Comparison of ENCODE assay signal across 9 cellular contexts in genomic region chr9:134065720-134066419, GRCh38. TPM values are rescaled to one million over a fixed set of nuclear protein-coding genes. Genes with fewer than 3 reads are reported as not detected.
DNase-seq lines count a peak whose midpoint lies in the region; ATAC-seq, FAIRE-seq and TF ChIP-seq lines count a peak whose summit lies in the region.
"Had no signal": no experiment of that assay in that cellular context is flagged by ENCODE, and none has a peak within 500 bp of the region (broad histone marks: within the 10 kb centered on the region; RNA-seq: fewer than 3 reads in every experiment).

No MANE protein-coding gene starts in this region.

- ATAC-seq in HG03066 (IDR thresholded peaks at IDR 0.05; ENCODE audit: low read depth, unreplicated experiment) = peak; percentile 41
- ATAC-seq in T-helper 17 cell = no peak

- H3K4me3 Mint-ChIP-seq in T-helper 17 cell = peak overlapping the region; percentile 90

- DNase-seq in D721Med (ENCODE audit: insufficient read length, low spot score) (peak; percentile 20), T-helper 17 cell (peak in 1 of 3 donors; percentile 8), astrocyte of the spinal cord (ENCODE audit: low read depth, low spot score) (peak; percentile 48), kidney epithelial cell (ENCODE audit: low read depth) (no peak), cerebellum (ENCODE audit: low spot score) (no peak), NCI-H2081 (lab: John Stamatoyannopoulos, UW) (no peak)
- DNase-seq in stimulated activated CD4-positive, alpha-beta T cell treated with anti-CD3 and anti-CD28 coated beads, Interleukin-2, amount 100 ng/mL, for 48 hours = peak; percentile 44 to 59

- H3K36me3 Mint-ChIP-seq in T-helper 17 cell (ENCODE audit: low read depth) = peaks cover 3% of the 10 kb centered on the region

- H3K9me3 ChIP-seq in T-helper 17 cell (ENCODE audit: control insufficient read depth, low read length, poor library complexity, severe bottlenecking) = no peaks in the 10 kb centered on the region

- H3K4me1 Mint-ChIP-seq in T-helper 17 cell = peaks cover 42% of the 10 kb centered on the region

- H3K36me3 ChIP-seq in kidney epithelial cell (ENCODE audit: control insufficient read depth, insufficient read depth, low read length) = peaks cover 1% of the 10 kb centered on the region

- FAIRE-seq in D721Med (lab: Jason Lieb, UNC) = no peak
- FAIRE-seq: TTC549 had no signal

- TF ChIP-seq CTCF in D721Med (IDR thresholded peaks at IDR 0.05; ENCODE audit: insufficient read depth, missing control alignments) = no peak
- no peak for TF ChIP-seq CTCF in astrocyte of the spinal cord (IDR thresholded peaks at IDR 0.05; ENCODE audit: low read depth, low read length)
- TF ChIP-seq CTCF in kidney epithelial cell (IDR thresholded peaks at IDR 0.05; ENCODE audit: insufficient read depth, low read length, poor library complexity, severe bottlenecking) = no peak

- peaks cover 18% of the 10 kb centered on the region for H3K27me3 ChIP-seq in kidney epithelial cell (ENCODE audit: control insufficient read depth, insufficient read depth, low read length)

- in situ Hi-C loops in astrocyte of the spinal cord (cut with HindIII; ENCODE audit: low sequenced_read_pairs) = no loop called here

- peak overlapping the region; percentile 94 for H3K27ac Mint-ChIP-seq in T-helper 17 cell

- H3K4me3 ChIP-seq in astrocyte of the spinal cord (ENCODE audit: low read depth, low read length) (peak overlapping the region; percentile 77), kidney epithelial cell (ENCODE audit: low read depth, low read length) (peak overlapping the region; percentile 61)

- peaks cover 9% of the 10 kb centered on the region for H3K27me3 Mint-ChIP-seq in T-helper 17 cell

RNA-seq across cellular contexts. Expression of gene BRD3, which starts 2.0 kb away (rescaled TPM):
- total RNA-seq in T-helper 17 cell (10 to 100 TPM; 31.5 to 44.1 TPM), kidney epithelial cell (23.3 and 32.0 TPM in 2 replicates), cerebellum (20.1 TPM)

RNA-seq across cellular contexts. Expression of gene BRD3OS, which starts 40.6 kb away (rescaled TPM):
- total RNA-seq in T-helper 17 cell = 10 to 100 TPM in 1 of 2 donors, 1 to 10 TPM in 1; 7.7 to 10.2 TPM
- 12.8 and 14.2 TPM in 2 replicates for total RNA-seq in kidney epithelial cell
- total RNA-seq in cerebellum = 20.0 TPM

Comparison
In these comparisons a context has a peak if more than half of its experiments do, and no peak if none do; other contexts are left out.
1. DNase-seq: peak in D721Med (single experiment), astrocyte of the spinal cord (single experiment) and stimulated activated CD4-positive, alpha-beta T cell treated with anti-CD3 and anti-CD28 coated beads, Interleukin-2, amount 100 ng/mL, for 48 hours (2 of 2); none in kidney epithelial cell (single experiment), cerebellum (single experiment) and NCI-H2081 (0 of 2).